In the genomic region with DNA sequence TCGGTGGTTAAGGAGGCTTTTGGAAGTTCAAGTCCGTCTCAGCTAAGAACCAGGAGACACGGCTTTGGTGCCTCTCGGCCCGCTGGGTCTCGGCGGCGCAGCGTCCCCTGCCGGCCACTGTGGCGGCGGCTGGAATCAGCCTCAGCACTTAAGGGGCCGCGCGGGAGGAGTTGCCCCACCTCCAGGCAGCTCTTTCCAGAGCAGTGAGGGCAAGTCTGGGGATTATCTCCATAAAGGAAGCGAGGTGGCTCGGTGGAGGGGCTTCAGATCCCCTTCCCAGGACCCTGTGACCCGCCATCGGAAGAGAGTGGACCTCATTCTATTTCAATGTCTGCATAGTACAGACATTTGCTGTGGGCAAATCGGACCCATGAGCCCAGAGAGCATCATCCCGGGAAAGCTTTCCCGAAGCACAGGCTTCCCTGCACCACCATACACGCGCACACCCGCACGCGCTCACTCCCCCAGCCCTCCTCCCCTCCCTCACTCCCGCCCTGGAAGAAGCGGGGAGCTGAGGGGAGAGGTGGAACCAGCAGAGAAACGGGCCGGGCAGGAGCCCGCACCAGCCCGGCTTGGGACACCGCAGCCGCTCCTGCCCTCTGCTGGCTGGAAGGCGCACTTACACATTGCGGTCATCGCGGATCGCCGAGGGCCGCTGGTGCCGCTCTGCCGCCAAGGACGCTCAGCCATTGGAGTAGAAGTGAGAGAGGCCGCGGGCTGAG, we compare ENCODE assay signal across 1 cellular context.
TF ChIP-seq lines count a peak whose summit lies in the region.

No MANE protein-coding gene starts in this region.

TF ChIP-seq in HepG2, 621 proteins besides CTCF, POLR2A, EP300 and RAD21 (continued from another document and continues in another):
- TF ChIP-seq FOXP4 (CRISPR knock-in tag; IDR thresholded peaks at IDR 0.05): peak; percentile 34; the same call in 1 of the 2 replicates
- peak; percentile 38; the same call in 1 of the 2 replicates for TF ChIP-seq HOXA3 (CRISPR knock-in tag; IDR thresholded peaks at IDR 0.05)
- TF ChIP-seq ZNF121 (CRISPR knock-in tag; IDR thresholded peaks at IDR 0.05): no peak
- TF ChIP-seq TP53 (CRISPR knock-in tag; conservative IDR thresholded peaks at IDR 0.05): peak; percentile 66; the same call in 1 of the 2 replicates
- no peak for TF ChIP-seq NCOA5 (CRISPR knock-in tag; IDR thresholded peaks at IDR 0.05)
- no peak for TF ChIP-seq ZNF207 (IDR thresholded peaks at IDR 0.05; ENCODE audit: borderline replicate concordance)
- TF ChIP-seq, protein P1, sequence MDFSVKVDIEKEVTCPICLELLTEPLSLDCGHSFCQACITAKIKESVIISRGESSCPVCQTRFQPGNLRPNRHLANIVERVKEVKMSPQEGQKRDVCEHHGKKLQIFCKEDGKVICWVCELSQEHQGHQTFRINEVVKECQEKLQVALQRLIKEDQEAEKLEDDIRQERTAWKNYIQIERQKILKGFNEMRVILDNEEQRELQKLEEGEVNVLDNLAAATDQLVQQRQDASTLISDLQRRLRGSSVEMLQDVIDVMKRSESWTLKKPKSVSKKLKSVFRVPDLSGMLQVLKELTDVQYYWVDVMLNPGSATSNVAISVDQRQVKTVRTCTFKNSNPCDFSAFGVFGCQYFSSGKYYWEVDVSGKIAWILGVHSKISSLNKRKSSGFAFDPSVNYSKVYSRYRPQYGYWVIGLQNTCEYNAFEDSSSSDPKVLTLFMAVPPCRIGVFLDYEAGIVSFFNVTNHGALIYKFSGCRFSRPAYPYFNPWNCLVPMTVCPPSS (IDR thresholded peaks at IDR 0.05): no peak
- TF ChIP-seq SOX5 (CRISPR knock-in tag; IDR thresholded peaks at IDR 0.05; ENCODE audit: borderline replicate concordance): no peak
- peak; percentile 28; the same call in 1 of the 2 replicates for TF ChIP-seq CEBPG (CRISPR knock-in tag; IDR thresholded peaks at IDR 0.05)
- TF ChIP-seq SP2 (CRISPR knock-in tag; IDR thresholded peaks at IDR 0.05): no peak; the same call in 1 of the 2 replicates
- TF ChIP-seq TAF1 (CRISPR knock-in tag; IDR thresholded peaks at IDR 0.05): peak; percentile 26
- TF ChIP-seq, protein P2, sequence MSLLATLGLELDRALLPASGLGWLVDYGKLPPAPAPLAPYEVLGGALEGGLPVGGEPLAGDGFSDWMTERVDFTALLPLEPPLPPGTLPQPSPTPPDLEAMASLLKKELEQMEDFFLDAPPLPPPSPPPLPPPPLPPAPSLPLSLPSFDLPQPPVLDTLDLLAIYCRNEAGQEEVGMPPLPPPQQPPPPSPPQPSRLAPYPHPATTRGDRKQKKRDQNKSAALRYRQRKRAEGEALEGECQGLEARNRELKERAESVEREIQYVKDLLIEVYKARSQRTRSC (CRISPR knock-in tag; IDR thresholded peaks at IDR 0.05; ENCODE audit: low read depth): no peak
- no peak for TF ChIP-seq JUNB (CRISPR knock-in tag; IDR thresholded peaks at IDR 0.05; ENCODE audit: borderline replicate concordance)
- no peak for TF ChIP-seq ZNF460 (CRISPR knock-in tag; IDR thresholded peaks at IDR 0.05; ENCODE audit: borderline replicate concordance)
- no peak for TF ChIP-seq ZNF816 (CRISPR knock-in tag; IDR thresholded peaks at IDR 0.05; ENCODE audit: borderline replicate concordance)
- TF ChIP-seq ZFAT (CRISPR knock-in tag; conservative IDR thresholded peaks at IDR 0.05): no peak
- no peak for TF ChIP-seq ZNF468 (CRISPR knock-in tag; IDR thresholded peaks at IDR 0.05)
- no peak for TF ChIP-seq ZNF33A (CRISPR knock-in tag; IDR thresholded peaks at IDR 0.05; ENCODE audit: borderline replicate concordance)
- TF ChIP-seq ZNF431 (CRISPR knock-in tag; IDR thresholded peaks at IDR 0.05; ENCODE audit: borderline replicate concordance, low read depth): no peak; the same call in 1 of the 2 replicates
- TF ChIP-seq IRX3 (CRISPR knock-in tag; IDR thresholded peaks at IDR 0.05; ENCODE audit: borderline replicate concordance, low read depth): no peak
- TF ChIP-seq ZNF3 (CRISPR knock-in tag; IDR thresholded peaks at IDR 0.05): no peak
- TF ChIP-seq, protein P3, sequence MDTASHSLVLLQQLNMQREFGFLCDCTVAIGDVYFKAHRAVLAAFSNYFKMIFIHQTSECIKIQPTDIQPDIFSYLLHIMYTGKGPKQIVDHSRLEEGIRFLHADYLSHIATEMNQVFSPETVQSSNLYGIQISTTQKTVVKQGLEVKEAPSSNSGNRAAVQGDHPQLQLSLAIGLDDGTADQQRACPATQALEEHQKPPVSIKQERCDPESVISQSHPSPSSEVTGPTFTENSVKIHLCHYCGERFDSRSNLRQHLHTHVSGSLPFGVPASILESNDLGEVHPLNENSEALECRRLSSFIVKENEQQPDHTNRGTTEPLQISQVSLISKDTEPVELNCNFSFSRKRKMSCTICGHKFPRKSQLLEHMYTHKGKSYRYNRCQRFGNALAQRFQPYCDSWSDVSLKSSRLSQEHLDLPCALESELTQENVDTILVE (CRISPR knock-in tag; IDR thresholded peaks at IDR 0.05): no peak; the same call in none of the 2 replicates
- TF ChIP-seq HIVEP1 (CRISPR knock-in tag; IDR thresholded peaks at IDR 0.05): peak; percentile 54
- no peak for TF ChIP-seq CREM (IDR thresholded peaks at IDR 0.05)
- no peak for TF ChIP-seq CREM (CRISPR knock-in tag; IDR thresholded peaks at IDR 0.05)
- TF ChIP-seq ZNF616 (CRISPR knock-in tag; IDR thresholded peaks at IDR 0.05; ENCODE audit: low read depth): no peak
- peak; percentile 38; the same call in 1 of the 2 replicates for TF ChIP-seq ZNF263 (CRISPR knock-in tag; IDR thresholded peaks at IDR 0.05)
- TF ChIP-seq, protein P4, sequence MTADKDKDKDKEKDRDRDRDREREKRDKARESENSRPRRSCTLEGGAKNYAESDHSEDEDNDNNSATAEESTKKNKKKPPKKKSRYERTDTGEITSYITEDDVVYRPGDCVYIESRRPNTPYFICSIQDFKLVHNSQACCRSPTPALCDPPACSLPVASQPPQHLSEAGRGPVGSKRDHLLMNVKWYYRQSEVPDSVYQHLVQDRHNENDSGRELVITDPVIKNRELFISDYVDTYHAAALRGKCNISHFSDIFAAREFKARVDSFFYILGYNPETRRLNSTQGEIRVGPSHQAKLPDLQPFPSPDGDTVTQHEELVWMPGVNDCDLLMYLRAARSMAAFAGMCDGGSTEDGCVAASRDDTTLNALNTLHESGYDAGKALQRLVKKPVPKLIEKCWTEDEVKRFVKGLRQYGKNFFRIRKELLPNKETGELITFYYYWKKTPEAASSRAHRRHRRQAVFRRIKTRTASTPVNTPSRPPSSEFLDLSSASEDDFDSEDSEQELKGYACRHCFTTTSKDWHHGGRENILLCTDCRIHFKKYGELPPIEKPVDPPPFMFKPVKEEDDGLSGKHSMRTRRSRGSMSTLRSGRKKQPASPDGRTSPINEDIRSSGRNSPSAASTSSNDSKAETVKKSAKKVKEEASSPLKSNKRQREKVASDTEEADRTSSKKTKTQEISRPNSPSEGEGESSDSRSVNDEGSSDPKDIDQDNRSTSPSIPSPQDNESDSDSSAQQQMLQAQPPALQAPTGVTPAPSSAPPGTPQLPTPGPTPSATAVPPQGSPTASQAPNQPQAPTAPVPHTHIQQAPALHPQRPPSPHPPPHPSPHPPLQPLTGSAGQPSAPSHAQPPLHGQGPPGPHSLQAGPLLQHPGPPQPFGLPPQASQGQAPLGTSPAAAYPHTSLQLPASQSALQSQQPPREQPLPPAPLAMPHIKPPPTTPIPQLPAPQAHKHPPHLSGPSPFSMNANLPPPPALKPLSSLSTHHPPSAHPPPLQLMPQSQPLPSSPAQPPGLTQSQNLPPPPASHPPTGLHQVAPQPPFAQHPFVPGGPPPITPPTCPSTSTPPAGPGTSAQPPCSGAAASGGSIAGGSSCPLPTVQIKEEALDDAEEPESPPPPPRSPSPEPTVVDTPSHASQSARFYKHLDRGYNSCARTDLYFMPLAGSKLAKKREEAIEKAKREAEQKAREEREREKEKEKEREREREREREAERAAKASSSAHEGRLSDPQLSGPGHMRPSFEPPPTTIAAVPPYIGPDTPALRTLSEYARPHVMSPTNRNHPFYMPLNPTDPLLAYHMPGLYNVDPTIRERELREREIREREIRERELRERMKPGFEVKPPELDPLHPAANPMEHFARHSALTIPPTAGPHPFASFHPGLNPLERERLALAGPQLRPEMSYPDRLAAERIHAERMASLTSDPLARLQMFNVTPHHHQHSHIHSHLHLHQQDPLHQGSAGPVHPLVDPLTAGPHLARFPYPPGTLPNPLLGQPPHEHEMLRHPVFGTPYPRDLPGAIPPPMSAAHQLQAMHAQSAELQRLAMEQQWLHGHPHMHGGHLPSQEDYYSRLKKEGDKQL (CRISPR knock-in tag; IDR thresholded peaks at IDR 0.05; ENCODE audit: low read depth): 0 out of 2 replicates have a peak, but pooled peaks have one; percentile 12
- no peak for TF ChIP-seq ZNF383 (CRISPR knock-in tag; IDR thresholded peaks at IDR 0.05; ENCODE audit: borderline replicate concordance)
- TF ChIP-seq, protein P5, sequence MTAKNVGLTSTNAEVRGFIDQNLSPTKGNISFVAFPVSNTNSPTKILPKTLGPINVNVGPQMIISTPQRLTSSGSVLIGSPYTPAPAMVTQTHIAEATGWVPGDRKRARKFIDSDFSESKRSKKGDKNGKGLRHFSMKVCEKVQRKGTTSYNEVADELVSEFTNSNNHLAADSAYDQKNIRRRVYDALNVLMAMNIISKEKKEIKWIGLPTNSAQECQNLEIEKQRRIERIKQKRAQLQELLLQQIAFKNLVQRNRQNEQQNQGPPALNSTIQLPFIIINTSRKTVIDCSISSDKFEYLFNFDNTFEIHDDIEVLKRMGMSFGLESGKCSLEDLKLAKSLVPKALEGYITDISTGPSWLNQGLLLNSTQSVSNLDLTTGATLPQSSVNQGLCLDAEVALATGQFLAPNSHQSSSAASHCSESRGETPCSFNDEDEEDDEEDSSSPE (CRISPR knock-in tag; IDR thresholded peaks at IDR 0.05): no peak
- no peak for TF ChIP-seq ZNF362 (CRISPR knock-in tag; IDR thresholded peaks at IDR 0.05; ENCODE audit: borderline replicate concordance)
- no peak; the same call in 1 of the 2 replicates for TF ChIP-seq ADNP (CRISPR knock-in tag; IDR thresholded peaks at IDR 0.05)
- TF ChIP-seq, protein P6, sequence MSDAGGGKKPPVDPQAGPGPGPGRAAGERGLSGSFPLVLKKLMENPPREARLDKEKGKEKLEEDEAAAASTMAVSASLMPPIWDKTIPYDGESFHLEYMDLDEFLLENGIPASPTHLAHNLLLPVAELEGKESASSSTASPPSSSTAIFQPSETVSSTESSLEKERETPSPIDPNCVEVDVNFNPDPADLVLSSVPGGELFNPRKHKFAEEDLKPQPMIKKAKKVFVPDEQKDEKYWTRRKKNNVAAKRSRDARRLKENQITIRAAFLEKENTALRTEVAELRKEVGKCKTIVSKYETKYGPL (CRISPR knock-in tag; IDR thresholded peaks at IDR 0.05): 0 out of 2 replicates have a peak, but pooled peaks have one; percentile 38
- no peak for TF ChIP-seq PRDM4 (CRISPR knock-in tag; IDR thresholded peaks at IDR 0.05; ENCODE audit: borderline replicate concordance)
- TF ChIP-seq TBP (CRISPR knock-in tag; IDR thresholded peaks at IDR 0.05): no peak
- TF ChIP-seq HNRNPK (IDR thresholded peaks at IDR 0.05; ENCODE audit: low read depth, low read length, poor library complexity, severe bottlenecking): peak; percentile 81
- TF ChIP-seq AGO2 (optimal IDR thresholded peaks at IDR 0.05; ENCODE audit: low read depth, low read length): no peak
- TF ChIP-seq PBX3 (CRISPR knock-in tag; IDR thresholded peaks at IDR 0.05; ENCODE audit: borderline replicate concordance): no peak
- TF ChIP-seq GABPA (IDR thresholded peaks at IDR 0.05; ENCODE audit: low read depth, low read length): no peak
- peak; percentile 26; the same call in 1 of the 2 replicates for TF ChIP-seq GABPA (CRISPR knock-in tag; IDR thresholded peaks at IDR 0.05; ENCODE audit: low read depth)
